In the genomic region with DNA sequence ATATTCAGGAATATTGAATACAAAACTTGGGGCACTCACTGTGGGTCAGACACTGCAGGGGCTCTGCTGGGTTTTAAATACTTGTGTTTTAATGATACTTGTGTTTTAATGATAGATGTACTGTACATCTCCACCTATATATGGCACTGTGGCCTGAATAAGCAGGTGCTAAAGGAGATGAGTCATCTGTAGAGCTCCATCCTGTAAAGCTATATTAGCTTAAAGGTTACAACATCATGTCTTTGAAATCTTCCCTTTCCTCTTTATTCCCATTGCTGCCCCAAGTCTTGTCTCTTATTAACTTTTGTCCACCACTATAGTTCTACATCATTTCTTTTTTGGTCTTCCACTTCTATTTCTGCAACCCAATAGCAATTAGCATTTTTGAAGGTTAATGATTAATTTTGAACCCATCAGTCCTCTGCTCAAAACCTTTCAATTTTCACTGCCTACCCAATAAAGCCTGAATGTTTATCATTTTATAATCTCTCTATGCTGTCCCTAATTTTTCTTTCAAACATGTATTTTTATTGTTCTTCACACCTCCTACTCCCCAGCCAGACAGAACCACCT, we compare ENCODE assay signal across 9 cellular contexts.
A peak's percentile ranks its signal among the peaks of the same experiment; 100 is the strongest.
DNase-seq lines count a peak whose midpoint lies in the region; ATAC-seq lines count a peak whose summit lies in the region.
"Had no signal": no experiment of that assay in that cellular context is flagged by ENCODE, and none has a peak within 500 bp of the region (broad histone marks: within the 10 kb centered on the region; RNA-seq: fewer than 3 reads in every experiment).

No MANE protein-coding gene starts in this region.

- H3K4me1 ChIP-seq in mesenchymal stem cell (ENCODE audit: control insufficient read depth, insufficient read depth, low read depth, low read length): no peaks in the 10 kb centered on the region

- H3K4ac ChIP-seq in mesenchymal stem cell (ENCODE audit: low read depth in 1 of 2, low read length in 2 of 2): no peak overlapping the region

- H3K4me3 ChIP-seq in mesenchymal stem cell (ENCODE audit: insufficient read depth in 1 of 2, low read depth in 1 of 2, low read length in 2 of 2): no peak overlapping the region

- H3K36me3 ChIP-seq in mesenchymal stem cell (ENCODE audit: control insufficient read depth in 1 of 2, insufficient read depth in 2 of 2, low read depth in 1 of 2, low read length in 2 of 2): no peaks in the 10 kb centered on the region

- no peak overlapping the region for H2BK12ac ChIP-seq in mesenchymal stem cell (ENCODE audit: low read length in 2 of 2)

- no peak overlapping the region for H3K18ac ChIP-seq in mesenchymal stem cell (ENCODE audit: low read depth in 1 of 2, low read length in 2 of 2)

- H2AK5ac ChIP-seq in mesenchymal stem cell (ENCODE audit: low read length, severe bottlenecking): no peak overlapping the region

- no peaks in the 10 kb centered on the region for H3K9me3 ChIP-seq in mesenchymal stem cell (ENCODE audit: control insufficient read depth, low read length)

- H4K8ac ChIP-seq in mesenchymal stem cell (ENCODE audit: low read length): no peak overlapping the region

- H3K27ac ChIP-seq in mesenchymal stem cell (ENCODE audit: low read length, poor library complexity, severe bottlenecking): no peak overlapping the region

- no peak overlapping the region for H3K23ac ChIP-seq in mesenchymal stem cell (ENCODE audit: low read length in 2 of 2)

- H3K14ac ChIP-seq in mesenchymal stem cell (ENCODE audit: low read length in 2 of 2): no peak overlapping the region

- no peak overlapping the region for H2BK15ac ChIP-seq in mesenchymal stem cell (ENCODE audit: low read depth, poor library complexity, severe bottlenecking)

- H2BK120ac ChIP-seq in mesenchymal stem cell (ENCODE audit: low read depth, low read length): no peak overlapping the region

- no peak overlapping the region for H4K91ac ChIP-seq in mesenchymal stem cell (ENCODE audit: low read length)

- no peak overlapping the region for H3K4me2 ChIP-seq in mesenchymal stem cell (ENCODE audit: low read length, poor library complexity, severe bottlenecking)

- no peak overlapping the region for H3K9ac ChIP-seq in mesenchymal stem cell (ENCODE audit: low read length)

- ATAC-seq in GM19324 (IDR thresholded peaks at IDR 0.05; ENCODE audit: low FRiP score, unreplicated experiment) (peak; percentile 79), HG02642 (IDR thresholded peaks at IDR 0.05; ENCODE audit: poor library complexity, unreplicated experiment) (peak; percentile 88), HG03521 (IDR thresholded peaks at IDR 0.05; ENCODE audit: unreplicated experiment) (peak; percentile 87)

- no peaks in the 10 kb centered on the region for H3K79me1 ChIP-seq in mesenchymal stem cell (replicated peaks; ENCODE audit: low read length, poor library complexity, severe bottlenecking)

- DNase-seq in kidney tubule cell (ENCODE audit: low spot score) (peak; percentile 39), NCI-H1417 treated with DMSO at 0.1 percent for 48 hours (lab: John Stamatoyannopoulos, UW) (no peak), mesenchymal stem cell (no peak)
- DNase-seq in stimulated activated CD8-positive, alpha-beta memory T cell treated with anti-CD3 and anti-CD28 coated beads, Interleukin-4, amount 100 ng/mL, for 48 hours: no peak
- DNase-seq: activated T-cell treated with anti-CD3 and anti-CD28 coated beads, Interleukin-2, amount 50 U/mL, for 24 hours; central memory CD4-positive, alpha-beta T cell had no signal

- no peak overlapping the region for H2AFZ ChIP-seq in mesenchymal stem cell (ENCODE audit: low read depth, low read length)

- H3K27me3 ChIP-seq in mesenchymal stem cell (ENCODE audit: control insufficient read depth in 1 of 2, insufficient read depth in 1 of 2, low read length in 2 of 2): no peaks in the 10 kb centered on the region

- H2BK5ac ChIP-seq in mesenchymal stem cell (ENCODE audit: low read depth, low read length, poor library complexity, severe bottlenecking): no peak overlapping the region
